ENCODE assay signal across 8 cellular contexts in the genomic region with DNA sequence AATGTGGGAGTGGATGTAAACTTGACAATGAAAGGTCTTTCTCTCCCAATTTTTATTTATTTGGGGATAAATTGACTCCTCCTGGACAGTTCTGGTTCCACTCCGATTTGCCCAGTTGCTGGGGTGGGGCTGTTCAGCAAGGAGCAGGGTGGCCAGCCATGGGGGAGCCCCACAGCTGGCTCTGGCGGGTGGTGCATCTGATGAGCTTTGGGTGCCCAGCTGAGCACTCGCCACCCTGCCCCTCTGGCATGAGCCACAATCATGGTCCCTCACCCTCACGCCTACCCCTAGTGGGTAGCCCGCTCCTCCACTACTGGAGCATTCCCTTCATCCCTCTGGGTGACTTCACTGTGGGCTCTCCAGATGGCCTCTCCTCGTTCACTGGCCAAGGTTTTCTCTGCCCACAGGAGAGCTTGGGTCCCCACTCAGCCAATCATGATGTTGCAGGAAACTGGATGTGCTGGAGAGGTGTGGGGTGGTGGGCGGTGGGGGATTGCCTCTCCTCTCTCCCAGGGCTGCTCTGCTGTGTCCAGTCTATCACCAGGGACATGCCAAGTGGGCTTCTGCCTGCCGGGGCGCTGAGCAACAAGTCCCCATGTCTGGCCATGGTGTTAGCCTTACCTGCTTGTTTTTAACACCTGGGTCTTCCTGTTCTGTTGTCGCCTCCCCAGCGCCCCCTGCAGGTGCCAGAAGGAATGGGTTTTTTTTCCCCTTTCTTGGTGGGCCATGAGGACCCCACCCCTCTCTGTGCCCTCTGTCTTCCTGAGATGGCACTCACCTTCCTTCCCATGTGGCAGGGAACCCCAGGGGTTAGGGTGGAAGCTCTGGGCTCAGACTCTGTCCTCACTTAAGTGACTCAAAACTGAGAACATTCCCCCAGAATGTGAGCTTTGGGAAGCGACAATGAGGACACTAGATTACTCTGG. TPM values are rescaled to one million over a fixed set of nuclear protein-coding genes. Genes with fewer than 3 reads are reported as not detected.
A peak's percentile ranks its signal among the peaks of the same experiment; 100 is the strongest.
DNase-seq lines count a peak whose midpoint lies in the region; ATAC-seq and TF ChIP-seq lines count a peak whose summit lies in the region.

No MANE protein-coding gene starts in this region.

- H3K79me2 ChIP-seq in OCI-LY7 (ENCODE audit: insufficient read depth, low read depth, low read length), result no peaks in the 10 kb centered on the region

- H3K9me3 ChIP-seq in OCI-LY7 (ENCODE audit: low read length), result no peaks in the 10 kb centered on the region
- no peaks in the 10 kb centered on the region for H3K9me3 ChIP-seq in psoas muscle

- 67 to 72% (median 68%) methylated on average over 12 of the region's 12 CpGs for WGBS in psoas muscle, 3 donors

- H3K36me3 ChIP-seq in GM06990 (ENCODE audit: control insufficient read depth, insufficient read depth, low read length) (no peaks in the 10 kb centered on the region), OCI-LY7 (ENCODE audit: insufficient read depth, low read length) (no peaks in the 10 kb centered on the region), psoas muscle (ENCODE audit: insufficient read depth in 1 of 2, low read depth in 1 of 2) (no peaks in the 10 kb centered on the region)

- no TSS peak for BruUV-seq in OCI-LY7 (replicated peaks; lab: Mats Ljungman, UMichigan)

- H2AFZ ChIP-seq in OCI-LY7 (ENCODE audit: low read length), result peak overlapping the region; percentile 14; the same call in 1 of the 2 replicates

- CTCF ChIA-PET in OCI-LY7 (lab: Charles Lee; ENCODE audit: unreplicated experiment), result interaction anchor here (0.6 to 0.7 kb wide), 3 partner anchors 20 to 225 kb away, joined by 3 to 5 read pairs (median 4); partner anchors contain the start of genes CCNK and SETD3

- TF ChIP-seq CTCF in GM06990 (IDR thresholded peaks at IDR 0.05; ENCODE audit: insufficient read depth, low read length, poor library complexity, severe bottlenecking), result peak; percentile 79
- TF ChIP-seq CTCF in OCI-LY7 (conservative IDR thresholded peaks at IDR 0.05; ENCODE audit: low read length), result peak; percentile 96
- peak; percentile 36 for TF ChIP-seq CTCF in psoas muscle (IDR thresholded peaks at IDR 0.05)

- H3K27me3 ChIP-seq in GM06990 (replicated peaks; ENCODE audit: control insufficient read depth, insufficient read depth, low read length), result peaks cover 3% of the 10 kb centered on the region
- H3K27me3 ChIP-seq in psoas muscle (ENCODE audit: insufficient read depth in 3 of 3, low read length in 2 of 3), result no peaks in the 10 kb centered on the region

- no peaks in the 10 kb centered on the region for H4K20me1 ChIP-seq in OCI-LY7 (ENCODE audit: insufficient read depth, low read length)

- ATAC-seq in psoas muscle (no peak), left colon (no peak), HG02571 (IDR thresholded peaks at IDR 0.05; ENCODE audit: unreplicated experiment) (no peak)

- H3K4me3 ChIP-seq in GM06990 (replicated peaks; ENCODE audit: low read depth, low read length) (no peak overlapping the region), OCI-LY7 (ENCODE audit: low read depth, low read length, poor library complexity, severe bottlenecking) (peak overlapping the region; percentile 57), psoas muscle (no peak overlapping the region)

- H3K4me2 ChIP-seq in OCI-LY7 (ENCODE audit: low read length), result peak overlapping the region; percentile 88

- intact Hi-C loops in OCI-LY7 (cut with micrococcal nuclease; ENCODE audit: unreplicated experiment) (loop anchor here (2.0 to 5.0 kb wide), 4 partner anchors 105 to 260 kb away; partner anchors contain the start of genes CCNK, EML1 and SETD3), psoas muscle (cut with DNase I) (loop anchor here in 1 of 2 donors (5.0 kb wide), 1 partner anchor 105 kb away; the partner anchor contains the start of gene EML1), left colon (cut with DNase I, micrococcal nuclease) (no loop called here)

- no peaks in the 10 kb centered on the region for H3K9me2 ChIP-seq in OCI-LY7 (ENCODE audit: insufficient read depth, low read length)

- H3K27ac ChIP-seq in OCI-LY7 (ENCODE audit: low read depth, low read length, poor library complexity, severe bottlenecking) (peak overlapping the region; percentile 85), psoas muscle (no peak overlapping the region)

- POLR2A ChIA-PET in OCI-LY7 (lab: Charles Lee), result interaction anchor here (0.5 to 1.4 kb wide), 3 partner anchors 19 to 148 kb away, joined by 3 to 4 read pairs (median 3); no protein-coding TSS in a partner anchor

- H3K4me1 ChIP-seq in OCI-LY7 (ENCODE audit: insufficient read depth, low read length, poor library complexity, severe bottlenecking) (peaks cover 40% of the 10 kb centered on the region), psoas muscle (no peaks in the 10 kb centered on the region)

- DNase-seq in GM06990 (ENCODE audit: extremely low read depth, insufficient read length), result no peak
- peak; percentile 67 for DNase-seq in OCI-LY7 (ENCODE audit: low spot score)
- DNase-seq in dermis blood vessel endothelial cell, result peak; percentile 18
- no peak for DNase-seq in psoas muscle
- DNase-seq in hypothalamus (lab: John Stamatoyannopoulos, UW), result no peak
- no peak for DNase-seq in NCI-H345 (lab: John Stamatoyannopoulos, UW)
- DNase-seq in left colon, result no peak

RNA-seq across cellular contexts. Expression of gene CYP46A1, which starts 3.4 kb away (rescaled TPM):
- 2.0 and 4.1 TPM in 2 replicates for total RNA-seq in OCI-LY7 (2014; rRNA removed; shearing (Covaris generic))
- total RNA-seq in OCI-LY7 (2022) (10.8 and 11.0 TPM in 2 replicates), dermis blood vessel endothelial cell (under 0.01 and 0.14 TPM in 2 replicates), psoas muscle (1 to 10 TPM in 1 of 4 donors, under 1 TPM in 3; 0.50 to 1.5 (median 0.83) TPM), left colon (under 1 TPM; 0.09 to 0.45 TPM)
- under 1 TPM; 0.09 to 0.35 (median 0.26) TPM for polyA plus RNA-seq in psoas muscle

RNA-seq across cellular contexts. Expression of gene HHIPL1, which starts 42.6 kb away (rescaled TPM):
- total RNA-seq in OCI-LY7 (2014; rRNA removed; shearing (Covaris generic)), result 0.25 and 1.5 TPM in 2 replicates
- total RNA-seq in OCI-LY7 (2022), result 0.61 and 0.72 TPM in 2 replicates
- 1.7 and 4.1 TPM in 2 replicates for total RNA-seq in dermis blood vessel endothelial cell
- total RNA-seq in psoas muscle, result under 1 TPM; 0.32 to 0.86 (median 0.62) TPM
- polyA plus RNA-seq in psoas muscle, result under 1 TPM; 0.12 to 0.18 (median 0.17) TPM
- total RNA-seq in left colon, result 1 to 10 TPM in 1 of 2 donors, under 1 TPM in 1; 0.31 to 1.0 TPM

Comparison
In these comparisons a context has a peak if more than half of its experiments do, and no peak if none do; other contexts are left out.
1. DNase-seq: peak in OCI-LY7 (single experiment) and dermis blood vessel endothelial cell (single experiment); none in GM06990 (single experiment), psoas muscle (0 of 2), hypothalamus (0 of 51), NCI-H345 (single experiment) and left colon (0 of 2).
2. CTCF ChIP-seq: peak in every context shown above with its lines; median percentile 96 in OCI-LY7; 79 in GM06990; 36 in psoas muscle.